Comparison of ENCODE assay signal across 30 cellular contexts in genomic region chr16:75537795-75538194, GRCh38. TPM values are rescaled to one million over a fixed set of nuclear protein-coding genes. Genes with fewer than 3 reads are reported as not detected.
"Had no signal": no experiment of that assay in that cellular context is flagged by ENCODE, and none has a peak within 500 bp of the region (broad histone marks: within the 10 kb centered on the region; RNA-seq: fewer than 3 reads in every experiment).

No MANE protein-coding gene starts in this region.

- H3K27me3 ChIP-seq: ascending aorta, esophagus muscularis mucosa, gastrocnemius medialis had no signal

- H3K9me3 ChIP-seq: ascending aorta, esophagus muscularis mucosa, gastrocnemius medialis had no signal

- H3K4me3 ChIP-seq: ascending aorta, esophagus muscularis mucosa, gastrocnemius medialis had no signal

- H3K4me1 ChIP-seq: esophagus muscularis mucosa, foreskin keratinocyte, gastrocnemius medialis had no signal

- ATAC-seq: activated CD4-positive, alpha-beta T cell treated with anti-CD3 and anti-CD28 coated beads for 36 hours; activated CD8-positive, alpha-beta memory T cell treated with anti-CD3 and anti-CD28 coated beads, Interleukin-2, amount 10 ng/mL, durations not matched to agents 7 days and 5 days; activated CD8-positive, alpha-beta T cell treated with anti-CD3 and anti-CD28 coated beads, Interleukin-2, amount 10 ng/mL, durations not matched to agents 7 days and 5 days; activated naive CD4-positive, alpha-beta T cell treated with anti-CD3 and anti-CD28 coated beads, Interleukin-2, amount 50 U/mL, for 72 hours; effector memory CD8-positive, alpha-beta T cell; foreskin keratinocyte; gastrocnemius medialis had no signal

- H3K27ac ChIP-seq: esophagus muscularis mucosa, foreskin keratinocyte, gastrocnemius medialis had no signal

- H3K36me3 ChIP-seq: ascending aorta, gastrocnemius medialis had no signal

- DNase-seq: activated CD4-positive, alpha-beta memory T cell treated with anti-CD3 and anti-CD28 coated beads for 36 hours; activated CD4-positive, alpha-beta T cell treated with anti-CD3 and anti-CD28 coated beads for 36 hours; activated CD4-positive, alpha-beta T cell treated with anti-CD3 and anti-CD28 coated beads, Interleukin-2, amount 10 ng/mL, durations not matched to agents 24 days and 14 days; activated CD4-positive, CD25-positive, alpha-beta regulatory T cell; activated CD4-positive, CD25-positive, alpha-beta regulatory T cell treated with anti-CD3 and anti-CD28 coated beads, Interleukin-2, amount 50 U/mL, for 72 hours; activated CD8-positive, alpha-beta memory T cell treated with anti-CD3 and anti-CD28 coated beads, Interleukin-2, amount 10 ng/mL, durations not matched to agents 7 days and 5 days; activated CD8-positive, alpha-beta memory T cell treated with anti-CD3 and anti-CD28 coated beads, Interleukin-2, amount 50 U/mL, for 4 hours; activated CD8-positive, alpha-beta T cell treated with anti-CD3 and anti-CD28 coated beads, Interleukin-2, amount 10 ng/mL, durations not matched to agents 7 days and 5 days; activated gamma-delta T cell; activated naive CD4-positive, alpha-beta T cell; activated naive CD4-positive, alpha-beta T cell treated with anti-CD3 and anti-CD28 coated beads, Interleukin-2, amount 10 ng/mL, durations not matched to agents 7 days and 5 days; activated naive CD8-positive, alpha-beta T cell treated with anti-CD3 and anti-CD28 coated beads, Interleukin-2, amount 10 ng/mL, durations not matched to agents 7 days and 5 days; activated T-cell treated with anti-CD3 and anti-CD28 coated beads, Interleukin-2, amount 50 U/mL, for 1 hour; activated T-cell treated with anti-CD3 and anti-CD28 coated beads, Interleukin-2, amount 50 U/mL, for 48 hours; cortex of kidney; dermis blood vessel endothelial cell; effector CD4-positive, alpha-beta T cell; effector memory CD8-positive, alpha-beta T cell; erythroblast; foreskin keratinocyte; gastrocnemius medialis; glutamatergic neuron; T-helper 1 cell; T-helper 2 cell had no signal

RNA-seq across cellular contexts. Expression of gene CHST5, which starts 1.9 kb away (rescaled TPM):
- total RNA-seq: activated CD4-positive, alpha-beta T cell treated with anti-CD3 and anti-CD28 coated beads, Interleukin-2, amount 10 ng/mL, durations not matched to agents 24 days and 14 days; activated CD8-positive, alpha-beta T cell treated with anti-CD3 and anti-CD28 coated beads, Interleukin-2, amount 10 ng/mL, durations not matched to agents 7 days and 5 days; activated naive CD8-positive, alpha-beta T cell treated with anti-CD3 and anti-CD28 coated beads, Interleukin-2, amount 10 ng/mL, durations not matched to agents 7 days and 5 days; activated T-helper 1 cell treated with anti-CD3 and anti-CD28 coated beads, Interleukin-12 subunit alpha, Interleukin-12 subunit beta, Interleukin-2, Interleukin-4 antibody, amounts not matched to agents 30 ng/mL and 10 ng/mL and 1 ng/mL, durations not matched to agents 14 hours and 24 hours and 36 hours; activated T-helper 2 cell treated with anti-CD3 and anti-CD28 coated beads, Interferon-gamma antibody, Interleukin-2, Interleukin-4, amounts not matched to agents 10 μg/mL and 5 μg/mL and 100 μg/mL, durations not matched to agents 14 hours and 24 hours and 36 hours; ascending aorta; bronchial epithelial cell; dermis blood vessel endothelial cell; esophagus muscularis mucosa had no signal

RNA-seq across cellular contexts. Expression of gene CHST6, which starts 42.6 kb away (rescaled TPM):
- total RNA-seq: activated CD4-positive, alpha-beta memory T cell treated with anti-CD3 and anti-CD28 coated beads for 36 hours; activated CD4-positive, alpha-beta T cell treated with anti-CD3 and anti-CD28 coated beads for 36 hours; activated CD4-positive, alpha-beta T cell treated with anti-CD3 and anti-CD28 coated beads, Interleukin-2, amount 10 ng/mL, durations not matched to agents 24 days and 14 days; activated CD8-positive, alpha-beta T cell treated with anti-CD3 and anti-CD28 coated beads, Interleukin-2, amount 10 ng/mL, durations not matched to agents 7 days and 5 days; activated naive CD4-positive, alpha-beta T cell treated with anti-CD3 and anti-CD28 coated beads, Interleukin-2, amount 50 U/mL, for 72 hours; activated T-helper 1 cell treated with anti-CD3 and anti-CD28 coated beads, Interleukin-12 subunit alpha, Interleukin-12 subunit beta, Interleukin-2, Interleukin-4 antibody, amounts not matched to agents 30 ng/mL and 10 ng/mL and 1 ng/mL, durations not matched to agents 14 hours and 24 hours and 36 hours; activated T-helper 2 cell treated with anti-CD3 and anti-CD28 coated beads, Interferon-gamma antibody, Interleukin-2, Interleukin-4, amounts not matched to agents 10 μg/mL and 5 μg/mL and 100 μg/mL, durations not matched to agents 14 hours and 24 hours and 36 hours had no signal
